Comparison of ENCODE assay signal across 8 cellular contexts in the genomic region with DNA sequence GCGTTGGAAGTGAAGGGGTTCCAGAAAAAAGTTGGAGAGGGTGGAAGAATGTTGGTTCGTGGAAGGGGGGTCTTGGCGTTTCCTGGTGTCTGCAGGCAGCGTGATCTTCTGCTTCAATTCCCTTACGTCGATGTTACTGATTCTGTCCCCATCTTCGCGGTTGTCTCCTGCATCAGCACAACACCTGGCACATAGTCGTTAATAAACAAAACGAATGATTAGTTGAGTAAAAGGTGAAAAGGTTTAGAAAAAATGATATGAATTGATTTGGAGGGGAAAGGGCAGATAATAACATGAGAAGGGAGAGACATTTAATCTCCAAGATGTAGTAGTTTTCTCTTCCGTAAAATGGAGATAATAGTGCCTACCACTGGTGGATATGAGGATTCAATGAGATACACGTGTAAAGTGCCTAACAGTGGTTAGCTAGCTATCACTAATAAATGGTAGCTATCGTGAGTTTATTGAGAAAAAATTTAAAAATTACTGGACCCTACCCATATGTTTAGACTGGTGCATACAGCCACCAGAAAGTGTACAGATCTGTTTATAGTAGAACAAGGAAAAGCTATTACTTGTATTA. TPM values are rescaled to one million over a fixed set of nuclear protein-coding genes. Genes with fewer than 3 reads are reported as not detected.
DNase-seq lines count a peak whose midpoint lies in the region; ATAC-seq and TF ChIP-seq lines count a peak whose summit lies in the region.

No MANE protein-coding gene starts in this region.

- H3K4me1 ChIP-seq in sigmoid colon: peaks cover 0 to 75% (median 58%) of the 10 kb centered on the region in 4 donors

- H3K27ac ChIP-seq in 22Rv1 (peak overlapping the region; percentile 97), VCaP (peak overlapping the region; percentile 95), sigmoid colon (peak overlapping the region; percentile 95 to 96 (median 95))

- ATAC-seq in HG03521 (IDR thresholded peaks at IDR 0.05; ENCODE audit: unreplicated experiment): peak; percentile 3

- no peak for TF ChIP-seq EP300 in sigmoid colon (IDR thresholded peaks at IDR 0.05)

- H3K9me3 ChIP-seq in sigmoid colon: no peaks in the 10 kb centered on the region

- H3K27me3 ChIP-seq in sigmoid colon: no peaks in the 10 kb centered on the region

- no peak for TF ChIP-seq POLR2A in sigmoid colon (IDR thresholded peaks at IDR 0.05)

- WGBS in sigmoid colon, 2 donors: 1% methylated on average over 13 of the region's 13 CpGs

- intact Hi-C loops in sigmoid colon (cut with DNase I): loop anchor here (5.0 kb wide), 2 partner anchors 136 to 1869 kb away; a partner anchor contains a TSS

- DNase-seq in EL: peak; percentile 23
- DNase-seq in fibroblast of villous mesenchyme (ENCODE audit: low read depth): peak; percentile 35
- no peak for DNase-seq in sigmoid colon
- no peak for DNase-seq in HuH-7.5 (ENCODE audit: low spot score)
- DNase-seq in hippocampal formation (lab: John Stamatoyannopoulos, UW): no peak

- TF ChIP-seq CTCF in 22Rv1 (IDR thresholded peaks at IDR 0.05) (peak; percentile 58), VCaP (conservative IDR thresholded peaks at IDR 0.05) (peak; percentile 50), fibroblast of villous mesenchyme (IDR thresholded peaks at IDR 0.05; ENCODE audit: insufficient read depth, low read depth, low read length) (no peak), sigmoid colon (IDR thresholded peaks at IDR 0.05) (no peak)

- peaks cover 0 to 4% (median 0%) of the 10 kb centered on the region in 4 donors for H3K36me3 ChIP-seq in sigmoid colon

- H3K4me3 ChIP-seq in fibroblast of villous mesenchyme (ENCODE audit: low read depth, low read length): peak overlapping the region; percentile 93
- H3K4me3 ChIP-seq in sigmoid colon: peak overlapping the region; percentile 69 to 91 (median 78)

RNA-seq across cellular contexts. Expression of a gene that starts 0.6 kb away (rescaled TPM):
- total RNA-seq in fibroblast of villous mesenchyme: 72.8 and 108 TPM in 2 replicates
- total RNA-seq in sigmoid colon: 10 to 100 TPM; 59.0 to 76.7 (median 66.6) TPM
- polyA plus RNA-seq in sigmoid colon: 10 to 100 TPM; 11.3 to 20.6 (median 15.0) TPM

RNA-seq across cellular contexts. Expression of a gene that starts 0.9 kb away (rescaled TPM):
- total RNA-seq in fibroblast of villous mesenchyme: 36.1 and 43.6 TPM in 2 replicates
- total RNA-seq in sigmoid colon: 10 to 100 TPM; 28.8 to 34.2 (median 31.9) TPM
- polyA plus RNA-seq in sigmoid colon: 10 to 100 TPM in 1 of 3 donors, 1 to 10 TPM in 2; 7.6 to 11.4 (median 9.0) TPM

Comparison
In these comparisons a context has a peak if more than half of its experiments do, and no peak if none do; other contexts are left out.
1. CTCF ChIP-seq: peak in 22Rv1 (single experiment) and VCaP (single experiment); none in fibroblast of villous mesenchyme (single experiment) and sigmoid colon (0 of 4).
2. DNase-seq: peak in EL (single experiment) and fibroblast of villous mesenchyme (single experiment); none in sigmoid colon (single experiment), HuH-7.5 (single experiment) and hippocampal formation (0 of 2).
3. Peak in every context shown above with its lines, with median percentiles within 50 percentile points of each other: H3K27ac ChIP-seq.